In genomic region chr4:23736466-23736865, GRCh38 we compare ENCODE assay signal across 33 cellular contexts.
"Had no signal": no experiment of that assay in that cellular context is flagged by ENCODE, and none has a peak within 500 bp of the region (broad histone marks: within the 10 kb centered on the region; RNA-seq: fewer than 3 reads in every experiment).

No MANE protein-coding gene starts in this region.

- H3K4me2 ChIP-seq: PC-9 had no signal

- H3K4me1 ChIP-seq: ascending aorta had no signal

- H3K4me3 Mint-ChIP-seq: activated CD4-positive, alpha-beta memory T cell treated with anti-CD3 and anti-CD28 coated beads, Interleukin-2, amount 10 ng/mL, durations not matched to agents 7 days and 5 days; activated CD8-positive, alpha-beta memory T cell treated with anti-CD3 and anti-CD28 coated beads, Interleukin-2, amount 10 ng/mL, durations not matched to agents 7 days and 5 days; activated naive CD4-positive, alpha-beta T cell treated with anti-CD3 and anti-CD28 coated beads, Interleukin-2, amount 50 U/mL, for 24 hours; activated naive CD8-positive, alpha-beta T cell treated with anti-CD3 and anti-CD28 coated beads, Interleukin-2, amount 10 ng/mL, durations not matched to agents 7 days and 5 days; central memory CD8-positive, alpha-beta T cell had no signal

- H3K27ac Mint-ChIP-seq: activated CD4-positive, alpha-beta memory T cell treated with anti-CD3 and anti-CD28 coated beads, Interleukin-2, amount 10 ng/mL, durations not matched to agents 7 days and 5 days; activated CD8-positive, alpha-beta memory T cell treated with anti-CD3 and anti-CD28 coated beads, Interleukin-2, amount 10 ng/mL, durations not matched to agents 7 days and 5 days; activated naive CD4-positive, alpha-beta T cell treated with anti-CD3 and anti-CD28 coated beads, Interleukin-2, amount 50 U/mL, for 24 hours; activated naive CD8-positive, alpha-beta T cell treated with anti-CD3 and anti-CD28 coated beads, Interleukin-2, amount 10 ng/mL, durations not matched to agents 7 days and 5 days had no signal

- H3K27me3 Mint-ChIP-seq: activated CD4-positive, alpha-beta memory T cell treated with anti-CD3 and anti-CD28 coated beads, Interleukin-2, amount 10 ng/mL, durations not matched to agents 7 days and 5 days; activated CD8-positive, alpha-beta memory T cell treated with anti-CD3 and anti-CD28 coated beads, Interleukin-2, amount 10 ng/mL, durations not matched to agents 7 days and 5 days; activated naive CD4-positive, alpha-beta T cell treated with anti-CD3 and anti-CD28 coated beads, Interleukin-2, amount 50 U/mL, for 24 hours; activated naive CD8-positive, alpha-beta T cell treated with anti-CD3 and anti-CD28 coated beads, Interleukin-2, amount 10 ng/mL, durations not matched to agents 7 days and 5 days; central memory CD8-positive, alpha-beta T cell had no signal

- H3K36me3 Mint-ChIP-seq: activated CD8-positive, alpha-beta memory T cell treated with anti-CD3 and anti-CD28 coated beads, Interleukin-2, amount 10 ng/mL, durations not matched to agents 7 days and 5 days; activated naive CD4-positive, alpha-beta T cell treated with anti-CD3 and anti-CD28 coated beads, Interleukin-2, amount 50 U/mL, for 24 hours; activated naive CD8-positive, alpha-beta T cell treated with anti-CD3 and anti-CD28 coated beads, Interleukin-2, amount 10 ng/mL, durations not matched to agents 7 days and 5 days had no signal

- DNase-seq: activated CD4-positive, alpha-beta memory T cell treated with anti-CD3 and anti-CD28 coated beads, Interleukin-2, amount 10 ng/mL, durations not matched to agents 7 days and 5 days; activated CD4-positive, alpha-beta T cell treated with anti-CD3 and anti-CD28 coated beads for 1 hour; activated CD4-positive, alpha-beta T cell treated with anti-CD3 and anti-CD28 coated beads for 48 hours; activated CD4-positive, CD25-positive, alpha-beta regulatory T cell; activated CD8-positive, alpha-beta memory T cell treated with anti-CD3 and anti-CD28 coated beads for 24 hours; activated CD8-positive, alpha-beta memory T cell treated with anti-CD3 and anti-CD28 coated beads, Interleukin-2, amount 10 ng/mL, durations not matched to agents 7 days and 5 days; activated CD8-positive, alpha-beta memory T cell treated with anti-CD3 and anti-CD28 coated beads, Interleukin-2, amount 50 U/mL, for 48 hours; activated effector memory CD4-positive, alpha-beta T cell treated with anti-CD3 and anti-CD28 coated beads, Interleukin-2, amount 50 U/mL, for 16 hours; activated naive CD4-positive, alpha-beta T cell; activated naive CD8-positive, alpha-beta T cell treated with anti-CD3 and anti-CD28 coated beads, Interleukin-2, amount 10 ng/mL, durations not matched to agents 7 days and 5 days; activated T-cell treated with anti-CD3 and anti-CD28 coated beads, Interleukin-2, amount 50 U/mL, for 48 hours; amygdala; MG63; NCI-H1048; NCI-H1105 treated with DMSO at 0.1 percent for 48 hours; NCI-H1436; NCI-H1694; NCI-H1930; NCI-H2081 treated with DMSO at 0.1 percent for 48 hours; NCI-H2171; NCI-H510A; NCI-H526; NCI-H748 treated with DMSO at 0.1 percent for 48 hours; NK-92 treated with Interleukin-12 subunit alpha and Interleukin-12 subunit beta, amount 100 ng/mL, for 24 hours; PC-9; Right ventricle myocardium superior; SW 1271; T1000; WERI-Rb-1 had no signal

- ATAC-seq: activated CD8-positive, alpha-beta memory T cell treated with anti-CD3 and anti-CD28 coated beads, Interleukin-2, amount 10 ng/mL, durations not matched to agents 7 days and 5 days had no signal

- H3K36me3 ChIP-seq: ascending aorta, cardiac muscle cell, MG63, WERI-Rb-1 had no signal

- H3K27me3 ChIP-seq: ascending aorta, cardiac muscle cell, MG63 had no signal

- H3K9me3 Mint-ChIP-seq: activated CD4-positive, alpha-beta memory T cell treated with anti-CD3 and anti-CD28 coated beads, Interleukin-2, amount 10 ng/mL, durations not matched to agents 7 days and 5 days; activated naive CD4-positive, alpha-beta T cell treated with anti-CD3 and anti-CD28 coated beads, Interleukin-2, amount 50 U/mL, for 24 hours had no signal

- H3K27ac ChIP-seq: ascending aorta, cardiac muscle cell, PC-9, WERI-Rb-1 had no signal

- H3K4me3 ChIP-seq: ascending aorta, cardiac muscle cell, MG63, PC-9 had no signal

- H3K4me1 Mint-ChIP-seq: activated CD4-positive, alpha-beta memory T cell treated with anti-CD3 and anti-CD28 coated beads, Interleukin-2, amount 10 ng/mL, durations not matched to agents 7 days and 5 days; activated CD8-positive, alpha-beta memory T cell treated with anti-CD3 and anti-CD28 coated beads, Interleukin-2, amount 10 ng/mL, durations not matched to agents 7 days and 5 days; activated naive CD4-positive, alpha-beta T cell treated with anti-CD3 and anti-CD28 coated beads, Interleukin-2, amount 50 U/mL, for 24 hours; activated naive CD8-positive, alpha-beta T cell treated with anti-CD3 and anti-CD28 coated beads, Interleukin-2, amount 10 ng/mL, durations not matched to agents 7 days and 5 days; central memory CD8-positive, alpha-beta T cell had no signal

- H2AFZ ChIP-seq: PC-9 had no signal
